In genomic region chr14:68669644-68670343, GRCh38 we compare ENCODE assay signal across 14 cellular contexts.
DNase-seq lines count a peak whose midpoint lies in the region; ATAC-seq and TF ChIP-seq lines count a peak whose summit lies in the region.
"Had no signal": no experiment of that assay in that cellular context is flagged by ENCODE, and none has a peak within 500 bp of the region (broad histone marks: within the 10 kb centered on the region; RNA-seq: fewer than 3 reads in every experiment).

No MANE protein-coding gene starts in this region.

- H3K27me3 ChIP-seq in RWPE2 (ENCODE audit: insufficient read depth, poor library complexity, severe bottlenecking) (no peaks in the 10 kb centered on the region), neural progenitor cell (no peaks in the 10 kb centered on the region), tibial nerve (no peaks in the 10 kb centered on the region)

- H3K9ac ChIP-seq in neural progenitor cell, result no peak overlapping the region

- 47 to 56% methylated on average over 13 of the region's 13 CpGs for WGBS in tibial nerve, 2 donors

- ATAC-seq in RWPE2 (ENCODE audit: low read depth), result no peak
- ATAC-seq: CD8-positive, alpha-beta T cell; naive thymus-derived CD4-positive, alpha-beta T cell had no signal

- no peak overlapping the region for H3K4me3 ChIP-seq in RWPE2 (ENCODE audit: severe bottlenecking)
- H3K4me3 ChIP-seq in neural progenitor cell, result no peak overlapping the region
- no peak overlapping the region for H3K4me3 ChIP-seq in tibial nerve

- H3K4me2 ChIP-seq in neural progenitor cell, result no peak overlapping the region

- H3K9me3 ChIP-seq in RWPE2 (ENCODE audit: severe bottlenecking) (no peaks in the 10 kb centered on the region), neural progenitor cell (ENCODE audit: low read depth) (no peaks in the 10 kb centered on the region), tibial nerve (no peaks in the 10 kb centered on the region)

- H3K4me1 ChIP-seq in RWPE2 (ENCODE audit: insufficient read depth, poor library complexity, severe bottlenecking), result peaks cover 8% of the 10 kb centered on the region
- H3K4me1 ChIP-seq in neural progenitor cell, result no peaks in the 10 kb centered on the region
- peaks cover 7 to 80% (median 34%) of the 10 kb centered on the region in 4 donors for H3K4me1 ChIP-seq in tibial nerve

- TF ChIP-seq CTCF in RWPE2 (IDR thresholded peaks at IDR 0.05; ENCODE audit: poor library complexity, severe bottlenecking), result no peak
- no peak for TF ChIP-seq CTCF in neural progenitor cell (IDR thresholded peaks at IDR 0.05)
- no peak for TF ChIP-seq CTCF in tibial nerve (IDR thresholded peaks at IDR 0.05)
- no peak for TF ChIP-seq CTCF in CD14-positive monocyte (IDR thresholded peaks at IDR 0.05)

- H3K27ac Mint-ChIP-seq in neural progenitor cell, result peak overlapping the region; percentile 67
- H3K27ac Mint-ChIP-seq in CD14-positive monocyte, result no peak overlapping the region
- H3K27ac Mint-ChIP-seq: CD8-positive, alpha-beta T cell had no signal

- TF ChIP-seq EP300 in tibial nerve (IDR thresholded peaks at IDR 0.05), result no peak

- H3K4me3 Mint-ChIP-seq in neural progenitor cell (no peak overlapping the region), CD14-positive monocyte (no peak overlapping the region)
- H3K4me3 Mint-ChIP-seq: CD8-positive, alpha-beta T cell; central memory CD8-positive, alpha-beta T cell; naive thymus-derived CD4-positive, alpha-beta T cell had no signal

- H4K20me1 ChIP-seq in neural progenitor cell (ENCODE audit: low read depth), result no peaks in the 10 kb centered on the region

- TF ChIP-seq POLR2A in tibial nerve (IDR thresholded peaks at IDR 0.05) (no peak), erythroblast (IDR thresholded peaks at IDR 0.05; ENCODE audit: low read length) (no peak)

- DNase-seq in RWPE2 (ENCODE audit: low spot score) (no peak), foreskin melanocyte (peak; percentile 62), neural progenitor cell (ENCODE audit: low spot score) (no peak), tibial nerve (ENCODE audit: low spot score in 2 of 2) (no peak), CD14-positive monocyte (ENCODE audit: low spot score) (no peak), SK-N-DZ (ENCODE audit: low spot score) (no peak), erythroblast (lab: John Stamatoyannopoulos, UW) (no peak), germinal center (ENCODE audit: low spot score) (no peak)
- DNase-seq: CD8-positive, alpha-beta T cell; naive thymus-derived CD4-positive, alpha-beta T cell; NCI-H1417; NCI-H526; SIG-M5 had no signal

- intact Hi-C loops in CD14-positive monocyte (cut with micrococcal nuclease), result no loop called here

- no peaks in the 10 kb centered on the region for H3K79me2 ChIP-seq in neural progenitor cell (ENCODE audit: low read depth)

- H3K9me3 Mint-ChIP-seq in neural progenitor cell (peaks cover 3% of the 10 kb centered on the region), CD14-positive monocyte (peaks cover 0 to 7% (median 0%) of the 10 kb centered on the region in 7 donors)
- H3K9me3 Mint-ChIP-seq: CD8-positive, alpha-beta T cell had no signal

- peaks cover 21% of the 10 kb centered on the region for H3F3A ChIP-seq in neural progenitor cell (ENCODE audit: low read depth)

- peaks cover 3% of the 10 kb centered on the region for H3K27me3 Mint-ChIP-seq in neural progenitor cell (ENCODE audit: insufficient read depth, low read depth)
- H3K27me3 Mint-ChIP-seq in CD14-positive monocyte (ENCODE audit: low read depth in 3 of 3), result peaks cover 0 to 7% (median 1%) of the 10 kb centered on the region in 3 donors
- H3K27me3 Mint-ChIP-seq: central memory CD8-positive, alpha-beta T cell; naive thymus-derived CD4-positive, alpha-beta T cell had no signal

- peaks cover 44% of the 10 kb centered on the region for H3K4me1 Mint-ChIP-seq in neural progenitor cell
- H3K4me1 Mint-ChIP-seq in CD14-positive monocyte, result peaks cover 17% of the 10 kb centered on the region

- H2AFZ ChIP-seq in neural progenitor cell (replicated peaks), result no peak overlapping the region

- H3K36me3 Mint-ChIP-seq in neural progenitor cell (peaks cover 2% of the 10 kb centered on the region), CD14-positive monocyte (peaks cover 0 to 5% of the 10 kb centered on the region in 2 donors)
- H3K36me3 Mint-ChIP-seq: CD8-positive, alpha-beta T cell had no signal

- H3K27ac ChIP-seq in RWPE2 (ENCODE audit: poor library complexity, severe bottlenecking) (peak overlapping the region; percentile 4), neural progenitor cell (no peak overlapping the region), tibial nerve (peak overlapping the region; percentile 7 to 87 (median 29))

- no peaks in the 10 kb centered on the region for H3K36me3 ChIP-seq in RWPE2 (ENCODE audit: low read depth)
- H3K36me3 ChIP-seq in neural progenitor cell, result no peaks in the 10 kb centered on the region
- H3K36me3 ChIP-seq in tibial nerve, result no peaks in the 10 kb centered on the region
